1 cellular context compared by ENCODE assay signal in the genomic region with DNA sequence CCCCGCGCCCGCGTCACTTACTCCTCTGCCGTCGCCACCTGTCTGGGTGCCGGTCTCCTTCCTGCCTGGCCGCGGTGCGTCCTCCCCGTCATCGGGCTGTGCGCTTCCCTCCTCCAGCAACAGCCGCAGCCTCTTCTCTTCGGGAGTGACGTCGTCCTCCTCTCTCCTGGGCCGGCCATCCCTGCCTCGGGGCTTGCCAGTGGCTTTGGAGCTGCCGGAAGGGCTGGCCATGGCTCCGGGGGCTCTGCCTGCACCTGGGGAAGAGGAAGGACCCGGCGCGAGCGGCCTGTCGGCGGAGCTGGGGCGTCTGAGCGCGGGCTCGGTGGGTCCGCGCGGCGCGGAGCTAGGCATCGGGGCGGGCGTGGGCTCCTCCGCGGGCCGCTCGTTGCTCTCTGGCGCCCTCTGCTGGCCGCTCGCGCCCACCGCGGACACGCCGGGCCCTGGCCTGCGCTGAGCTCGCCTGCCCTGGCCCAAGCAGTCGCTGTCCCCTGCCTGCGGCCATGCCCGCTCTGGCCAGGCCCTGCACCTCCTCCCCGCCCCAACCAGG.
TF ChIP-seq lines count a peak whose summit lies in the region.

No MANE protein-coding gene starts in this region.

TF ChIP-seq in IMR-90, 13 proteins besides CTCF, POLR2A, EP300 and RAD21:
- TF ChIP-seq SMC3 (IDR thresholded peaks at IDR 0.05; ENCODE audit: low read depth, low read length) = peak; percentile 55
- TF ChIP-seq MAZ (IDR thresholded peaks at IDR 0.05; ENCODE audit: borderline replicate concordance, low read depth, low read length) = peak; percentile 22; the same call in 1 of the 2 replicates
